Comparison of ENCODE assay signal across 9 cellular contexts in the genomic region with DNA sequence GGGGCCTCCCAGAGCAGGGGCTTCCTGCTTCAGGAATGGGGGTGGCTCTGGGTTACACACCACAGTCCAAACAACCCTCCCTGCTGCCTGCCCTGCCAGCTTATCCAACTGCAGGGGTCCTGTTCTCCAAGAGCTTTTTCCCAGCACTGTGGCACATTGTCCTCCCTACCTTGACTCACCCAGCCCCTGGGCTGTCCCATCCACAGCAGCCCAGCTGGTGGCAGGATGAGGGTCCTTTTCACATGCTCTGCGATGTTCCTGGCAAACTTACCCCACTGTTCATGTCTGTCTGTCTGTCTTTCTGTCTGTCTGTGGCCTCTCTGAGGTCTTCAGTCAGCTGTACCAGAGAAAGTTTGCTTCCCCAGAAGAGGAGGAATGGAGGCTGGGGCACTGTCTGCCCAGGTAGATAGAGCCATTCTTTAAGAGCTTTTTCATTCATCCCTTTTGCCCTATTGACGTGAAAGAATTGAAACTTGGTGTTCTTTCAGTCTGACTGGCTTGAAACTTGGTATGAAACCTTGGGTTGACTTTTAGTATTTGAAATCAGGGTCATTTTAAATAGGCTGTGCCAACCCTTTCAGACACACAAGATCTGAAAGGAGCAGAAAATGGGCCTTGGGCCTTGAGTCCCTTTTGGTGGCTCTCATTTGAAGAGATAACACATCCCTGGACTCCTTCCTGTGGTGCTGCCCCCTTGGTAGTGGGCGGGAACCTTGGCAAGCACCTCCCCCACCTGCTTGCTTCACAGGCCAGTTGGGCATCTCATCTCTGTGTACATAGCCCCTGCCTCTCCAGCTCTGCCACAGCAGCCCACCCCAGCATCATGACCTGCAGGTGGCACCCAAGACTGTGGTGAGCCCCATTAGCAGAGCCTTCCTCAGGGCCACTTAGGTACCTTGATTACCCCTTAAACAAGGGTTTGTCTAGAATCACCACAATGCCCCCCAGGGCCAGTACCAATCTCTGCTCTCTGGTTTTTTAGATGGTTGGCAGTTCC.
DNase-seq lines count a peak whose midpoint lies in the region; ATAC-seq lines count a peak whose summit lies in the region.
"Had no signal": no experiment of that assay in that cellular context is flagged by ENCODE, and none has a peak within 500 bp of the region (broad histone marks: within the 10 kb centered on the region; RNA-seq: fewer than 3 reads in every experiment).

No MANE protein-coding gene starts in this region.

- H3K27ac ChIP-seq in temporal lobe (ENCODE audit: low read depth, low read length) = peak overlapping the region; percentile 67
- H3K27ac ChIP-seq: VCaP had no signal

- H3K27ac Mint-ChIP-seq in immature natural killer cell = peak overlapping the region in 2 of 6 donors; percentile 40 to 45

- H3K4me3 Mint-ChIP-seq in immature natural killer cell = no peak overlapping the region

- peaks cover 0 to 3% (median 0%) of the 10 kb centered on the region in 3 donors for H3K27me3 Mint-ChIP-seq in immature natural killer cell (ENCODE audit: low read depth in 3 of 3)

- no peak for ATAC-seq in HG03039 (IDR thresholded peaks at IDR 0.05; ENCODE audit: unreplicated experiment)
- ATAC-seq in HG02571 (IDR thresholded peaks at IDR 0.05; ENCODE audit: unreplicated experiment) = no peak

- H3K4me1 Mint-ChIP-seq in immature natural killer cell = no peaks in the 10 kb centered on the region

- peaks cover 9 to 28% (median 21%) of the 10 kb centered on the region in 3 donors for H3K36me3 Mint-ChIP-seq in immature natural killer cell

- H3K9me3 Mint-ChIP-seq in immature natural killer cell = no peaks in the 10 kb centered on the region

- peak; percentile 12 for DNase-seq in stimulated activated CD4-positive, alpha-beta T cell treated with anti-CD3 and anti-CD28 coated beads, Interleukin-12 subunit alpha, Interleukin-12 subunit beta, amount 100 ng/mL, for 4 hours
- no peak for DNase-seq in stimulated activated CD4-positive, alpha-beta T cell treated with anti-CD3 and anti-CD28 coated beads, Interleukin-2, amount 100 ng/mL, for 48 hours
- peak; percentile 43 to 47 for DNase-seq in activated T-cell treated with anti-CD3 and anti-CD28 coated beads, Interleukin-2, amount 50 U/mL, for 48 hours
- peak; percentile 31 to 45 (median 32) for DNase-seq in immature natural killer cell
- DNase-seq in NCI-H146 (lab: John Stamatoyannopoulos, UW) = no peak

Comparison
In these comparisons a context has a peak if more than half of its experiments do, and no peak if none do; other contexts are left out.
1. DNase-seq: peak in stimulated activated CD4-positive, alpha-beta T cell treated with anti-CD3 and anti-CD28 coated beads, Interleukin-12 subunit alpha, Interleukin-12 subunit beta, amount 100 ng/mL, for 4 hours (single experiment), activated T-cell treated with anti-CD3 and anti-CD28 coated beads, Interleukin-2, amount 50 U/mL, for 48 hours (2 of 2) and immature natural killer cell (3 of 3); none in stimulated activated CD4-positive, alpha-beta T cell treated with anti-CD3 and anti-CD28 coated beads, Interleukin-2, amount 100 ng/mL, for 48 hours (0 of 2) and NCI-H146 (single experiment).